Comparison of ENCODE assay signal across 14 cellular contexts in genomic region chr2:241940329-241940728, GRCh38.
DNase-seq lines count a peak whose midpoint lies in the region; ATAC-seq, FAIRE-seq and TF ChIP-seq lines count a peak whose summit lies in the region.
"Had no signal": no experiment of that assay in that cellular context is flagged by ENCODE, and none has a peak within 500 bp of the region (broad histone marks: within the 10 kb centered on the region; RNA-seq: fewer than 3 reads in every experiment).

No MANE protein-coding gene starts in this region.

- no peak for FAIRE-seq in GM12878 (lab: Jason Lieb, UNC)
- FAIRE-seq: urothelium cell line had no signal

- peaks cover 3% of the 10 kb centered on the region for H3K36me3 Mint-ChIP-seq in osteocyte (ENCODE audit: unreplicated experiment)

- no peaks in the 10 kb centered on the region for H3K4me1 ChIP-seq in GM12878 (ENCODE audit: control insufficient read depth, insufficient read depth, low read length)

- in situ Hi-C loops in GM12878 (cut with MboI), result no loop called here

- H4K20me1 ChIP-seq in GM12878 (ENCODE audit: control insufficient read depth, insufficient read depth), result no peaks in the 10 kb centered on the region; the same call in 1 of the 2 replicates

- H3K27ac Mint-ChIP-seq in osteocyte (ENCODE audit: unreplicated experiment), result no peak overlapping the region
- H3K27ac Mint-ChIP-seq: brain had no signal

- H3K9ac ChIP-seq in GM12878 (ENCODE audit: control insufficient read depth, insufficient read depth, low read length), result no peak overlapping the region

- BruUV-seq in GM12878 (replicated peaks; lab: Mats Ljungman, UMichigan), result no TSS peak

- 87% methylated on average over 7 of the region's 7 CpGs for WGBS in GM12878 (ENCODE audit: insufficient coverage, insufficient replicate concordance, low lambda C conversion rate, missing lambda C conversion rate)

- H3K36me3 ChIP-seq in GM12878 (ENCODE audit: control insufficient read depth in 2 of 2, insufficient read depth in 2 of 2, low read length in 1 of 2), result no peaks in the 10 kb centered on the region

- no peak overlapping the region for H2AFZ ChIP-seq in GM12878 (ENCODE audit: control insufficient read depth, low read depth, low read length)

- no peaks in the 10 kb centered on the region for H3K27me3 Mint-ChIP-seq in osteocyte (ENCODE audit: unreplicated experiment)
- H3K27me3 Mint-ChIP-seq: naive B cell had no signal

- no peak for TF ChIP-seq POLR2A in GM12878 (IDR thresholded peaks at IDR 0.05; ENCODE audit: low read depth, low read length)

- peaks cover 18% of the 10 kb centered on the region for H3K9me3 Mint-ChIP-seq in osteocyte (ENCODE audit: unreplicated experiment)
- H3K9me3 Mint-ChIP-seq: naive B cell had no signal

- peaks cover 1% of the 10 kb centered on the region; the same call in 2 of the 3 replicates for H3K9me3 ChIP-seq in GM12878 (replicated peaks; ENCODE audit: control insufficient read depth, insufficient read depth, low read length)

- RAD21 ChIA-PET in GM12878 (lab: Charles Lee; ENCODE audit: unreplicated experiment), result no interaction called here

- TF ChIP-seq RAD21 in GM12878 (IDR thresholded peaks at IDR 0.05; ENCODE audit: insufficient read depth, low read depth, low read length), result peak; percentile 28; the same call in 1 of the 2 replicates

- peak; percentile 33 for DNase-seq in activated CD4-positive, alpha-beta T cell treated with anti-CD3 and anti-CD28 coated beads for 48 hours
- DNase-seq in activated CD4-positive, alpha-beta T cell treated with anti-CD3 and anti-CD28 coated beads, Interleukin-2, amount 50 U/mL, for 1 hour, result no peak
- DNase-seq in HuH-7 (ENCODE audit: low spot score) (peak; percentile 66), GM12878 (ENCODE audit: low read depth, low spot score) (no peak), osteocyte (ENCODE audit: extremely low spot score, unreplicated experiment) (peak; percentile 10), NCI-H226 (no peak), NCI-H2029 treated with DMSO at 0.1 percent for 48 hours (lab: John Stamatoyannopoulos, UW) (no peak)
- DNase-seq: C1 segment of cervical spinal cord; IMR-90; naive B cell; stimulated activated CD4-positive, alpha-beta T cell treated with anti-CD3 and anti-CD28 coated beads, Interleukin-4, amount 100 ng/mL, for 24 hours had no signal

- TF ChIP-seq CTCF in GM12878 (IDR thresholded peaks at IDR 0.05 in 2 of 3, conservative IDR thresholded peaks at IDR 0.05 in 1 of 3; ENCODE audit: control insufficient read depth in 2 of 3, extremely low read depth in 1 of 3, insufficient read depth in 1 of 3, low read depth in 3 of 3, low read length in 3 of 3) (peak; percentile 33 to 39 (median 36); a peak in 4 of 6 replicates), osteocyte (IDR thresholded peaks at IDR 0.05) (peak; percentile 21)

- TF ChIP-seq EP300 in GM12878 (IDR thresholded peaks at IDR 0.05; ENCODE audit: borderline replicate concordance in 1 of 2, control insufficient read depth in 1 of 2, low read depth in 2 of 2, low read length in 2 of 2), result no peak

- no peaks in the 10 kb centered on the region for H3K79me2 ChIP-seq in GM12878 (ENCODE audit: control insufficient read depth, insufficient read depth, low read length)

- H3K4me2 ChIP-seq in GM12878 (ENCODE audit: control insufficient read depth, insufficient read depth), result no peak overlapping the region

- H3K4me3 Mint-ChIP-seq in osteocyte (ENCODE audit: unreplicated experiment), result no peak overlapping the region
- H3K4me3 Mint-ChIP-seq: brain, naive B cell had no signal

- H3K27ac ChIP-seq in GM12878 (ENCODE audit: control insufficient read depth, insufficient read depth), result no peak overlapping the region

- intact Hi-C loops in GM12878 (cut with micrococcal nuclease; ENCODE audit: unreplicated experiment), result no loop called here

- POLR2A ChIA-PET in GM12878 (lab: Charles Lee), result no interaction called here

- SMC1A ChIA-PET in GM12878 (lab: Charles Lee; ENCODE audit: uncharacterized antibody, unreplicated experiment), result no interaction called here

- no peak overlapping the region for H3K4me3 ChIP-seq in GM12878

- CTCF ChIA-PET in GM12878 (lab: Yijun Ruan, JAX), result interaction anchor here (1.2 kb wide), 1 partner anchor 10 kb away, joined by 3 read pairs; no protein-coding TSS in a partner anchor

- H3K27me3 ChIP-seq in GM12878 (replicated peaks in 1 of 2; ENCODE audit: control insufficient read depth in 2 of 2, insufficient read depth in 2 of 2, low read length in 1 of 2), result no peaks in the 10 kb centered on the region

- no peaks in the 10 kb centered on the region for H3K4me1 Mint-ChIP-seq in osteocyte (ENCODE audit: unreplicated experiment)

- ATAC-seq in GM12878 (no peak), GM19324 (IDR thresholded peaks at IDR 0.05; ENCODE audit: low FRiP score, unreplicated experiment) (no peak)

TF ChIP-seq in GM12878, 131 proteins besides CTCF, POLR2A, EP300 and RAD21:
- TF ChIP-seq NFIC (IDR thresholded peaks at IDR 0.05; ENCODE audit: low read depth, low read length) (no peak), USF2 (IDR thresholded peaks at IDR 0.05; ENCODE audit: borderline replicate concordance, low read depth, low read length) (no peak), PML (IDR thresholded peaks at IDR 0.05; ENCODE audit: low read length) (no peak), ASH2L (IDR thresholded peaks at IDR 0.05; ENCODE audit: borderline replicate concordance, low read depth) (no peak), ZNF274 (IDR thresholded peaks at IDR 0.05; ENCODE audit: insufficient read depth, insufficient read length) (no peak)
TF ChIP-seq in GM12878: peak in this region for 0.

Comparison
In these comparisons a context has a peak if more than half of its experiments do, and no peak if none do; other contexts are left out.
1. DNase-seq: peak in activated CD4-positive, alpha-beta T cell treated with anti-CD3 and anti-CD28 coated beads for 48 hours (single experiment), HuH-7 (single experiment) and osteocyte (single experiment); none in activated CD4-positive, alpha-beta T cell treated with anti-CD3 and anti-CD28 coated beads, Interleukin-2, amount 50 U/mL, for 1 hour (single experiment), GM12878 (single experiment), NCI-H226 (single experiment) and NCI-H2029 treated with DMSO at 0.1 percent for 48 hours (single experiment).